ENCODE assay signal across 1 cellular context in the genomic region with DNA sequence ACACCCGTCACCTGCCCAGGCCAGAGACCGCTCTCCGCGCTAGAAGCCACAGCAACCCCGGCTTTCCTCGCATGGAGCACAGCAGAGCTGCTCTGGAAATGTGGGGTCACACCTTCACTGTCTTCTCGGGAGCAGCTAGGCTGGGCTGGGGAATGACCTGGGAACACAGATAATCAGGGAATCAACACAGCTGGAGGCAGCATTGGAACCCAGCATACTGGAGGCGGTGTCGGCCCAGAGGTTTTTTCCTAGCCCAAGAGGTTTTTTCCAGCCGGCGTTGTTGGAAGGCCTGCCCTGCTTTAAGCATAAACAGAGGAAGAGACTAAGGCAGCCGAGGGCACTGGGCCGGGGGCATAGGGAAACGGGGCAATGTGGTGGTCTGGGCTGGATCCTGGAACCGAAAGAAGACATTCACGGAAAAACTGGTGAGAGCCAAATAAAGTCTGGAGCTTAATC.
TF ChIP-seq lines count a peak whose summit lies in the region.

No MANE protein-coding gene starts in this region.

TF ChIP-seq in HepG2, 621 proteins besides CTCF, POLR2A, EP300 and RAD21 (continued from another document and continues in another):
- TF ChIP-seq JUND (CRISPR knock-in tag; IDR thresholded peaks at IDR 0.05), result 0 out of 2 replicates have a peak, but pooled peaks have one; percentile 22
- no peak for TF ChIP-seq ZSCAN21 (CRISPR knock-in tag; IDR thresholded peaks at IDR 0.05; ENCODE audit: borderline replicate concordance)
- 0 out of 2 replicates have a peak, but pooled peaks have one; percentile 18 for TF ChIP-seq MED13 (CRISPR knock-in tag; IDR thresholded peaks at IDR 0.05)
- TF ChIP-seq ELF1 (CRISPR knock-in tag; IDR thresholded peaks at IDR 0.05), result 0 out of 2 replicates have a peak, but pooled peaks have one; percentile 21
- TF ChIP-seq, protein P1, sequence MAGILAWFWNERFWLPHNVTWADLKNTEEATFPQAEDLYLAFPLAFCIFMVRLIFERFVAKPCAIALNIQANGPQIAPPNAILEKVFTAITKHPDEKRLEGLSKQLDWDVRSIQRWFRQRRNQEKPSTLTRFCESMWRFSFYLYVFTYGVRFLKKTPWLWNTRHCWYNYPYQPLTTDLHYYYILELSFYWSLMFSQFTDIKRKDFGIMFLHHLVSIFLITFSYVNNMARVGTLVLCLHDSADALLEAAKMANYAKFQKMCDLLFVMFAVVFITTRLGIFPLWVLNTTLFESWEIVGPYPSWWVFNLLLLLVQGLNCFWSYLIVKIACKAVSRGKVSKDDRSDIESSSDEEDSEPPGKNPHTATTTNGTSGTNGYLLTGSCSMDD (CRISPR knock-in tag; IDR thresholded peaks at IDR 0.05), result no peak
- TF ChIP-seq, protein P2, sequence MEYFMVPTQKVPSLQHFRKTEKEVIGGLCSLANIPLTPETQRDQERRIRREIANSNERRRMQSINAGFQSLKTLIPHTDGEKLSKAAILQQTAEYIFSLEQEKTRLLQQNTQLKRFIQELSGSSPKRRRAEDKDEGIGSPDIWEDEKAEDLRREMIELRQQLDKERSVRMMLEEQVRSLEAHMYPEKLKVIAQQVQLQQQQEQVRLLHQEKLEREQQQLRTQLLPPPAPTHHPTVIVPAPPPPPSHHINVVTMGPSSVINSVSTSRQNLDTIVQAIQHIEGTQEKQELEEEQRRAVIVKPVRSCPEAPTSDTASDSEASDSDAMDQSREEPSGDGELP (IDR thresholded peaks at IDR 0.05; ENCODE audit: borderline replicate concordance, low read depth), result 0 out of 2 replicates have a peak, but pooled peaks have one; percentile 26
- no peak for TF ChIP-seq BRD4 (CRISPR knock-in tag; IDR thresholded peaks at IDR 0.05)
- no peak for TF ChIP-seq FIP1L1 (IDR thresholded peaks at IDR 0.05; ENCODE audit: borderline replicate concordance, insufficient read depth, low read depth, low read length)
- TF ChIP-seq ZNF180 (CRISPR knock-in tag; IDR thresholded peaks at IDR 0.05; ENCODE audit: borderline replicate concordance, low read depth), result no peak
- no peak for TF ChIP-seq DNMT3B (CRISPR knock-in tag; conservative IDR thresholded peaks at IDR 0.05)
- TF ChIP-seq ZFP1 (CRISPR knock-in tag; IDR thresholded peaks at IDR 0.05), result no peak
- TF ChIP-seq ZNF737 (CRISPR knock-in tag; IDR thresholded peaks at IDR 0.05; ENCODE audit: borderline replicate concordance), result no peak
- no peak for TF ChIP-seq HOXA9 (CRISPR knock-in tag; IDR thresholded peaks at IDR 0.05; ENCODE audit: borderline replicate concordance)
- peak; percentile 4; the same call in 1 of the 2 replicates for TF ChIP-seq ZNF292 (CRISPR knock-in tag; IDR thresholded peaks at IDR 0.05; ENCODE audit: borderline replicate concordance, low read depth)
- no peak for TF ChIP-seq ARNT2 (CRISPR knock-in tag; IDR thresholded peaks at IDR 0.05; ENCODE audit: low read depth)
- TF ChIP-seq, protein P3, sequence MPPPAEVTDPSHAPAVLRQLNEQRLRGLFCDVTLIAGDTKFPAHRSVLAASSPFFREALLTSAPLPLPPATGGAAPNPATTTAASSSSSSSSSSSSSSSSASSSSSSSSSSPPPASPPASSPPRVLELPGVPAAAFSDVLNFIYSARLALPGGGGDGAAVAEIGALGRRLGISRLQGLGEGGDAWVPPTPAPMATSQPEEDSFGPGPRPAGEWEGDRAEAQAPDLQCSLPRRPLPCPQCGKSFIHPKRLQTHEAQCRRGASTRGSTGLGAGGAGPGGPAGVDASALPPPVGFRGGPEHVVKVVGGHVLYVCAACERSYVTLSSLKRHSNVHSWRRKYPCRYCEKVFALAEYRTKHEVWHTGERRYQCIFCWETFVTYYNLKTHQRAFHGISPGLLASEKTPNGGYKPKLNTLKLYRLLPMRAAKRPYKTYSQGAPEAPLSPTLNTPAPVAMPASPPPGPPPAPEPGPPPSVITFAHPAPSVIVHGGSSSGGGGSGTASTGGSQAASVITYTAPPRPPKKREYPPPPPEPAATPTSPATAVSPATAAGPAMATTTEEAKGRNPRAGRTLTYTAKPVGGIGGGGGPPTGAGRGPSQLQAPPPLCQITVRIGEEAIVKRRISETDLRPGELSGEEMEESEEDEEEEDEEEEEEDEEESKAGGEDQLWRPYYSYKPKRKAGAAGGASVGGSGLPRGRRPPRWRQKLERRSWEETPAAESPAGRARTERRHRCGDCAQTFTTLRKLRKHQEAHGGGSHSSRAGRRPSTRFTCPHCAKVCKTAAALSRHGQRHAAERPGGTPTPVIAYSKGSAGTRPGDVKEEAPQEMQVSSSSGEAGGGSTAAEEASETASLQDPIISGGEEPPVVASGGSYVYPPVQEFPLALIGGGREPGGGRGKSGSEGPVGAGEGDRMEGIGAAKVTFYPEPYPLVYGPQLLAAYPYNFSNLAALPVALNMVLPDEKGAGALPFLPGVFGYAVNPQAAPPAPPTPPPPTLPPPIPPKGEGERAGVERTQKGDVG (CRISPR knock-in tag; IDR thresholded peaks at IDR 0.05; ENCODE audit: borderline replicate concordance), result peak; percentile 15; the same call in 1 of the 2 replicates
- TF ChIP-seq, protein P4, sequence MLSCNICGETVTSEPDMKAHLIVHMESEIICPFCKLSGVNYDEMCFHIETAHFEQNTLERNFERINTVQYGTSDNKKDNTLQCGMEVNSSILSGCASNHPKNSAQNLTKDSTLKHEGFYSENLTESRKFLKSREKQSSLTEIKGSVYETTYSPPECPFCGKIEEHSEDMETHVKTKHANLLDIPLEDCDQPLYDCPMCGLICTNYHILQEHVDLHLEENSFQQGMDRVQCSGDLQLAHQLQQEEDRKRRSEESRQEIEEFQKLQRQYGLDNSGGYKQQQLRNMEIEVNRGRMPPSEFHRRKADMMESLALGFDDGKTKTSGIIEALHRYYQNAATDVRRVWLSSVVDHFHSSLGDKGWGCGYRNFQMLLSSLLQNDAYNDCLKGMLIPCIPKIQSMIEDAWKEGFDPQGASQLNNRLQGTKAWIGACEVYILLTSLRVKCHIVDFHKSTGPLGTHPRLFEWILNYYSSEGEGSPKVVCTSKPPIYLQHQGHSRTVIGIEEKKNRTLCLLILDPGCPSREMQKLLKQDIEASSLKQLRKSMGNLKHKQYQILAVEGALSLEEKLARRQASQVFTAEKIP (CRISPR knock-in tag; IDR thresholded peaks at IDR 0.05; ENCODE audit: borderline replicate concordance), result 0 out of 2 replicates have a peak, but pooled peaks have one; percentile 67
- peak; percentile 47 for TF ChIP-seq RBM39 (IDR thresholded peaks at IDR 0.05; ENCODE audit: low read depth, low read length, poor library complexity, severe bottlenecking)
- no peak for TF ChIP-seq NCOA2 (CRISPR knock-in tag; IDR thresholded peaks at IDR 0.05)
- no peak for TF ChIP-seq KAT8 (CRISPR knock-in tag; IDR thresholded peaks at IDR 0.05)
- TF ChIP-seq, protein P5, sequence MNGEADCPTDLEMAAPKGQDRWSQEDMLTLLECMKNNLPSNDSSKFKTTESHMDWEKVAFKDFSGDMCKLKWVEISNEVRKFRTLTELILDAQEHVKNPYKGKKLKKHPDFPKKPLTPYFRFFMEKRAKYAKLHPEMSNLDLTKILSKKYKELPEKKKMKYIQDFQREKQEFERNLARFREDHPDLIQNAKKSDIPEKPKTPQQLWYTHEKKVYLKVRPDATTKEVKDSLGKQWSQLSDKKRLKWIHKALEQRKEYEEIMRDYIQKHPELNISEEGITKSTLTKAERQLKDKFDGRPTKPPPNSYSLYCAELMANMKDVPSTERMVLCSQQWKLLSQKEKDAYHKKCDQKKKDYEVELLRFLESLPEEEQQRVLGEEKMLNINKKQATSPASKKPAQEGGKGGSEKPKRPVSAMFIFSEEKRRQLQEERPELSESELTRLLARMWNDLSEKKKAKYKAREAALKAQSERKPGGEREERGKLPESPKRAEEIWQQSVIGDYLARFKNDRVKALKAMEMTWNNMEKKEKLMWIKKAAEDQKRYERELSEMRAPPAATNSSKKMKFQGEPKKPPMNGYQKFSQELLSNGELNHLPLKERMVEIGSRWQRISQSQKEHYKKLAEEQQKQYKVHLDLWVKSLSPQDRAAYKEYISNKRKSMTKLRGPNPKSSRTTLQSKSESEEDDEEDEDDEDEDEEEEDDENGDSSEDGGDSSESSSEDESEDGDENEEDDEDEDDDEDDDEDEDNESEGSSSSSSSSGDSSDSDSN (CRISPR knock-in tag; IDR thresholded peaks at IDR 0.05), result no peak
- 0 out of 2 replicates have a peak, but pooled peaks have one; percentile 5 for TF ChIP-seq ZNF431 (CRISPR knock-in tag; IDR thresholded peaks at IDR 0.05; ENCODE audit: borderline replicate concordance, low read depth)
- no peak for TF ChIP-seq HOXA3 (CRISPR knock-in tag; IDR thresholded peaks at IDR 0.05)
- TF ChIP-seq ZBTB1 (CRISPR knock-in tag; IDR thresholded peaks at IDR 0.05; ENCODE audit: borderline replicate concordance), result no peak
- TF ChIP-seq, protein P6, sequence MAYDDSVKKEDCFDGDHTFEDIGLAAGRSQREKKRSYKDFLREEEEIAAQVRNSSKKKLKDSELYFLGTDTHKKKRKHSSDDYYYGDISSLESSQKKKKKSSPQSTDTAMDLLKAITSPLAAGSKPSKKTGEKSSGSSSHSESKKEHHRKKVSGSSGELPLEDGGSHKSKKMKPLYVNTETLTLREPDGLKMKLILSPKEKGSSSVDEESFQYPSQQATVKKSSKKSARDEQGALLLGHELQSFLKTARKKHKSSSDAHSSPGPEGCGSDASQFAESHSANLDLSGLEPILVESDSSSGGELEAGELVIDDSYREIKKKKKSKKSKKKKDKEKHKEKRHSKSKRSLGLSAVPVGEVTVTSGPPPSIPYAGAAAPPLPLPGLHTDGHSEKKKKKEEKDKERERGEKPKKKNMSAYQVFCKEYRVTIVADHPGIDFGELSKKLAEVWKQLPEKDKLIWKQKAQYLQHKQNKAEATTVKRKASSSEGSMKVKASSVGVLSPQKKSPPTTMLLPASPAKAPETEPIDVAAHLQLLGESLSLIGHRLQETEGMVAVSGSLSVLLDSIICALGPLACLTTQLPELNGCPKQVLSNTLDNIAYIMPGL (CRISPR knock-in tag; IDR thresholded peaks at IDR 0.05; ENCODE audit: borderline replicate concordance in 1 of 2, low read depth in 1 of 2), result 0 out of 4 replicates have a peak, but pooled peaks of 1 of the 2 experiments have one; percentile 9
- TF ChIP-seq, protein P7, sequence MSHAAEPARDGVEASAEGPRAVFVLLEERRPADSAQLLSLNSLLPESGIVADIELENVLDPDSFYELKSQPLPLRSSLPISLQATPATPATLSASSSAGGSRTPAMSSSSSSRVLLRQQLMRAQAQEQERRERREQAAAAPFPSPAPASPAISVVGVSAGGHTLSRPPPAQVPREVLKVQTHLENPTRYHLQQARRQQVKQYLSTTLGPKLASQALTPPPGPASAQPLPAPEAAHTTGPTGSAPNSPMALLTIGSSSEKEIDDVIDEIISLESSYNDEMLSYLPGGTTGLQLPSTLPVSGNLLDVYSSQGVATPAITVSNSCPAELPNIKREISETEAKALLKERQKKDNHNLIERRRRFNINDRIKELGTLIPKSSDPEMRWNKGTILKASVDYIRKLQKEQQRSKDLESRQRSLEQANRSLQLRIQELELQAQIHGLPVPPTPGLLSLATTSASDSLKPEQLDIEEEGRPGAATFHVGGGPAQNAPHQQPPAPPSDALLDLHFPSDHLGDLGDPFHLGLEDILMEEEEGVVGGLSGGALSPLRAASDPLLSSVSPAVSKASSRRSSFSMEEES (CRISPR knock-in tag; IDR thresholded peaks at IDR 0.05), result no peak
- no peak for TF ChIP-seq GLI4 (CRISPR knock-in tag; IDR thresholded peaks at IDR 0.05; ENCODE audit: borderline replicate concordance)
- TF ChIP-seq, protein P8, sequence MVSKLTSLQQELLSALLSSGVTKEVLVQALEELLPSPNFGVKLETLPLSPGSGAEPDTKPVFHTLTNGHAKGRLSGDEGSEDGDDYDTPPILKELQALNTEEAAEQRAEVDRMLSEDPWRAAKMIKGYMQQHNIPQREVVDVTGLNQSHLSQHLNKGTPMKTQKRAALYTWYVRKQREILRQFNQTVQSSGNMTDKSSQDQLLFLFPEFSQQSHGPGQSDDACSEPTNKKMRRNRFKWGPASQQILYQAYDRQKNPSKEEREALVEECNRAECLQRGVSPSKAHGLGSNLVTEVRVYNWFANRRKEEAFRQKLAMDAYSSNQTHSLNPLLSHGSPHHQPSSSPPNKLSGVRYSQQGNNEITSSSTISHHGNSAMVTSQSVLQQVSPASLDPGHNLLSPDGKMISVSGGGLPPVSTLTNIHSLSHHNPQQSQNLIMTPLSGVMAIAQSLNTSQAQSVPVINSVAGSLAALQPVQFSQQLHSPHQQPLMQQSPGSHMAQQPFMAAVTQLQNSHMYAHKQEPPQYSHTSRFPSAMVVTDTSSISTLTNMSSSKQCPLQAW (CRISPR knock-in tag; IDR thresholded peaks at IDR 0.05), result peak; percentile 12; the same call in 1 of the 2 replicates
- peak; percentile 72; the same call in 1 of the 2 replicates for TF ChIP-seq ZNF558 (CRISPR knock-in tag; IDR thresholded peaks at IDR 0.05; ENCODE audit: borderline replicate concordance)
- TF ChIP-seq SIN3A (IDR thresholded peaks at IDR 0.05; ENCODE audit: borderline replicate concordance, low read depth, low read length), result no peak
- no peak for TF ChIP-seq XBP1 (CRISPR knock-in tag; IDR thresholded peaks at IDR 0.05)
- no peak for TF ChIP-seq PAWR (CRISPR knock-in tag; IDR thresholded peaks at IDR 0.05; ENCODE audit: borderline replicate concordance)
- TF ChIP-seq, protein P9, sequence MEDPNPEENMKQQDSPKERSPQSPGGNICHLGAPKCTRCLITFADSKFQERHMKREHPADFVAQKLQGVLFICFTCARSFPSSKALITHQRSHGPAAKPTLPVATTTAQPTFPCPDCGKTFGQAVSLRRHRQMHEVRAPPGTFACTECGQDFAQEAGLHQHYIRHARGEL (CRISPR knock-in tag; IDR thresholded peaks at IDR 0.05), result 0 out of 2 replicates have a peak, but pooled peaks have one; percentile 56
- no peak for TF ChIP-seq ZFP62 (CRISPR knock-in tag; IDR thresholded peaks at IDR 0.05)
- TF ChIP-seq ZNF788 (CRISPR knock-in tag; IDR thresholded peaks at IDR 0.05; ENCODE audit: borderline replicate concordance), result 0 out of 2 replicates have a peak, but pooled peaks have one; percentile 4
- TF ChIP-seq, protein P10, sequence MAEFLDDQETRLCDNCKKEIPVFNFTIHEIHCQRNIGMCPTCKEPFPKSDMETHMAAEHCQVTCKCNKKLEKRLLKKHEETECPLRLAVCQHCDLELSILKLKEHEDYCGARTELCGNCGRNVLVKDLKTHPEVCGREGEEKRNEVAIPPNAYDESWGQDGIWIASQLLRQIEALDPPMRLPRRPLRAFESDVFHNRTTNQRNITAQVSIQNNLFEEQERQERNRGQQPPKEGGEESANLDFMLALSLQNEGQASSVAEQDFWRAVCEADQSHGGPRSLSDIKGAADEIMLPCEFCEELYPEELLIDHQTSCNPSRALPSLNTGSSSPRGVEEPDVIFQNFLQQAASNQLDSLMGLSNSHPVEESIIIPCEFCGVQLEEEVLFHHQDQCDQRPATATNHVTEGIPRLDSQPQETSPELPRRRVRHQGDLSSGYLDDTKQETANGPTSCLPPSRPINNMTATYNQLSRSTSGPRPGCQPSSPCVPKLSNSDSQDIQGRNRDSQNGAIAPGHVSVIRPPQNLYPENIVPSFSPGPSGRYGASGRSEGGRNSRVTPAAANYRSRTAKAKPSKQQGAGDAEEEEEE (CRISPR knock-in tag; IDR thresholded peaks at IDR 0.05; ENCODE audit: borderline replicate concordance), result no peak
- no peak; the same call in 1 of the 2 replicates for TF ChIP-seq ZMYM4 (CRISPR knock-in tag; IDR thresholded peaks at IDR 0.05)
- TF ChIP-seq POGZ (CRISPR knock-in tag; IDR thresholded peaks at IDR 0.05), result no peak
- TF ChIP-seq NFE2L1 (CRISPR knock-in tag; IDR thresholded peaks at IDR 0.05; ENCODE audit: borderline replicate concordance), result peak; percentile 65; the same call in 1 of the 2 replicates
- TF ChIP-seq RNF2 (conservative IDR thresholded peaks at IDR 0.05; ENCODE audit: low read depth), result 0 out of 2 replicates have a peak, but pooled peaks have one; percentile 11
- TF ChIP-seq NR2F6 (IDR thresholded peaks at IDR 0.05), result no peak
- no peak for TF ChIP-seq NR2F6 (CRISPR knock-in tag; IDR thresholded peaks at IDR 0.05)
- no peak for TF ChIP-seq ZNF850 (CRISPR knock-in tag; conservative IDR thresholded peaks at IDR 0.05)
- peak; percentile 55; the same call in 1 of the 2 replicates for TF ChIP-seq ZNF768 (CRISPR knock-in tag; IDR thresholded peaks at IDR 0.05)
- no peak for TF ChIP-seq ESRRA (CRISPR knock-in tag; IDR thresholded peaks at IDR 0.05; ENCODE audit: low read depth)
- no peak for TF ChIP-seq SRSF1 (optimal IDR thresholded peaks at IDR 0.05; ENCODE audit: low read depth, low read length)
